Comparison of ENCODE assay signal across 9 cellular contexts in the genomic region with DNA sequence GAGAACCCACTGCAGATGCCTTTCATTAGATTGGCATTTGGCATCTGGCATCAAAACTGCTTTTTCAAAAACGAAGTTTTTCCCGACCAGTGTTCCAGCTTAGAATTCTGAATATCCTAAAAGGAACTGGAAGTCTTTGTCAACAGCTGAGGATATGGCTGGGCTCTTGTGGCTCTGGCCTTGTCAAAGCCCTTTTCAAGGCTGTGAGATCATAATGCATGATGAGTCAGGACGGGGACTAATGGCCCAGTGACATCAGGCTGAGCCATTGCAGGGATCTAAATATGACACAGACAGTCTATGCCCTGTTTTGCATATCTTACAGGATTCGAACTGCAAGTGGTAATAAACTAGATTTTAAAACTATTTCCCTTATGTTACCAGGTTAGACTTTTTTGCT.
DNase-seq lines count a peak whose midpoint lies in the region; FAIRE-seq and TF ChIP-seq lines count a peak whose summit lies in the region.
"Had no signal": no experiment of that assay in that cellular context is flagged by ENCODE, and none has a peak within 500 bp of the region (broad histone marks: within the 10 kb centered on the region; RNA-seq: fewer than 3 reads in every experiment).

No MANE protein-coding gene starts in this region.

- TF ChIP-seq CTCF in brain (conservative IDR thresholded peaks at IDR 0.05) = no peak

- peaks cover 0 to under 1% (median 0%) of the 10 kb centered on the region in 5 experiments for H3K9me3 Mint-ChIP-seq in brain
- H3K9me3 Mint-ChIP-seq: activated naive CD8-positive, alpha-beta T cell treated with anti-CD3 and anti-CD28 coated beads, Interleukin-2, amount 10 ng/mL, durations not matched to agents 7 days and 5 days; T-cell had no signal

- DNase-seq in DMS53 treated with DMSO at 0.1 percent for 48 hours (lab: John Stamatoyannopoulos, UW; ENCODE audit: unreplicated experiment) = peak; percentile 70
- peak; percentile 12 for DNase-seq in H54 (ENCODE audit: insufficient read length, low spot score)
- DNase-seq in myocyte (ENCODE audit: low read depth) = peak; percentile 93
- no peak for DNase-seq in NK-92 treated with Interleukin-12 subunit alpha and Interleukin-12 subunit beta, amount 100 ng/mL, for 24 hours (lab: John Stamatoyannopoulos, UW)
- DNase-seq in activated gamma-delta T cell treated with Interleukin-2 at 50 U/mL for 16 hours = no peak
- no peak for DNase-seq in urothelium cell line (ENCODE audit: low spot score)
- DNase-seq: activated naive CD8-positive, alpha-beta T cell treated with anti-CD3 and anti-CD28 coated beads, Interleukin-2, amount 10 ng/mL, durations not matched to agents 7 days and 5 days; T-cell had no signal

- peaks cover 3% of the 10 kb centered on the region for H3K27me3 Mint-ChIP-seq in brain

- peak overlapping the region in 1 of 5 experiments; percentile 48 for H3K4me3 Mint-ChIP-seq in brain
- H3K4me3 Mint-ChIP-seq: activated naive CD8-positive, alpha-beta T cell treated with anti-CD3 and anti-CD28 coated beads, Interleukin-2, amount 10 ng/mL, durations not matched to agents 7 days and 5 days; T-cell had no signal

- H3K36me3 Mint-ChIP-seq in brain = no peaks in the 10 kb centered on the region
- H3K36me3 Mint-ChIP-seq: activated naive CD8-positive, alpha-beta T cell treated with anti-CD3 and anti-CD28 coated beads, Interleukin-2, amount 10 ng/mL, durations not matched to agents 7 days and 5 days; T-cell had no signal

- FAIRE-seq in H54 (lab: Jason Lieb, UNC) (no peak), urothelium cell line (lab: Jason Lieb, UNC) (no peak)

- no peak for TF ChIP-seq POLR2A in H54 (IDR thresholded peaks at IDR 0.05; ENCODE audit: low read depth, low read length)

- peak overlapping the region in 3 of 5 experiments; percentile 73 to 81 (median 76) for H3K27ac Mint-ChIP-seq in brain
- H3K27ac Mint-ChIP-seq: activated naive CD8-positive, alpha-beta T cell treated with anti-CD3 and anti-CD28 coated beads, Interleukin-2, amount 10 ng/mL, durations not matched to agents 7 days and 5 days; T-cell had no signal

- peaks cover 8% of the 10 kb centered on the region for H3K4me1 Mint-ChIP-seq in brain
- H3K4me1 Mint-ChIP-seq: activated naive CD8-positive, alpha-beta T cell treated with anti-CD3 and anti-CD28 coated beads, Interleukin-2, amount 10 ng/mL, durations not matched to agents 7 days and 5 days; T-cell had no signal

Comparison
In these comparisons a context has a peak if more than half of its experiments do, and no peak if none do; other contexts are left out.
1. DNase-seq: peak in DMS53 treated with DMSO at 0.1 percent for 48 hours (single experiment), H54 (single experiment) and myocyte (single experiment); none in NK-92 treated with Interleukin-12 subunit alpha and Interleukin-12 subunit beta, amount 100 ng/mL, for 24 hours (single experiment), activated gamma-delta T cell treated with Interleukin-2 at 50 U/mL for 16 hours (single experiment) and urothelium cell line (single experiment).